ENCODE assay signal across 16 cellular contexts in genomic region chr4:84433603-84434232, GRCh38.
A peak's percentile ranks its signal among the peaks of the same experiment; 100 is the strongest.
DNase-seq lines count a peak whose midpoint lies in the region; ATAC-seq, FAIRE-seq and TF ChIP-seq lines count a peak whose summit lies in the region.
"Had no signal": no experiment of that assay in that cellular context is flagged by ENCODE, and none has a peak within 500 bp of the region (broad histone marks: within the 10 kb centered on the region; RNA-seq: fewer than 3 reads in every experiment).

No MANE protein-coding gene starts in this region.

- H3K79me1 ChIP-seq in H1 (ENCODE audit: low read depth, low read length): no peaks in the 10 kb centered on the region

- H3K23me2 ChIP-seq in H1 (ENCODE audit: low read depth, low read length): no peaks in the 10 kb centered on the region

- no peak overlapping the region for H2BK15ac ChIP-seq in H1 (ENCODE audit: low read length)

- H2AK5ac ChIP-seq in H1 (ENCODE audit: low read depth, low read length): no peak overlapping the region

- peak overlapping the region; percentile 88 for H3K27ac Mint-ChIP-seq in progenitor cell of endocrine pancreas
- H3K27ac Mint-ChIP-seq: CD8-positive, alpha-beta T cell had no signal

- no peak overlapping the region for H4K8ac ChIP-seq in H1 (ENCODE audit: extremely low read depth, insufficient read depth, low read length)

- H2AFZ ChIP-seq in H1 (ENCODE audit: low read length): no peak overlapping the region

- no peak overlapping the region for H3K9ac ChIP-seq in H1 (replicated peaks in 1 of 4; ENCODE audit: extremely low read depth in 1 of 4, low read depth in 3 of 4, low read length in 3 of 4)

- H3K23ac ChIP-seq in H1 (ENCODE audit: insufficient read length): no peak overlapping the region

- no peak for TF ChIP-seq EP300 in H1 (IDR thresholded peaks at IDR 0.05; ENCODE audit: borderline replicate concordance in 1 of 2, low read depth in 2 of 2, low read length in 2 of 2)

- no peak overlapping the region for H3K56ac ChIP-seq in H1 (replicated peaks; ENCODE audit: insufficient read length, low read depth, low read length)

- H2BK120ac ChIP-seq in H1 (replicated peaks; ENCODE audit: low read depth, low read length): no peak overlapping the region

- H3K4ac ChIP-seq in H1 (replicated peaks; ENCODE audit: insufficient read length, low read depth, low read length): no peak overlapping the region

- no peak overlapping the region for H2BK5ac ChIP-seq in H1 (ENCODE audit: low read depth, low read length)

- no peak for TF ChIP-seq CTCF in H1 (IDR thresholded peaks at IDR 0.05; ENCODE audit: control extremely low read depth in 1 of 3, insufficient read depth in 1 of 3, low read depth in 1 of 3, low read length in 3 of 3)
- TF ChIP-seq CTCF in progenitor cell of endocrine pancreas (IDR thresholded peaks at IDR 0.05; ENCODE audit: unreplicated experiment): no peak

- H3K4me1 Mint-ChIP-seq in progenitor cell of endocrine pancreas (ENCODE audit: low read depth): peaks cover 65% of the 10 kb centered on the region

- no peak overlapping the region for H3K14ac ChIP-seq in H1 (ENCODE audit: insufficient read length)

- H3K27me3 ChIP-seq in H1 (replicated peaks in 1 of 4; ENCODE audit: control insufficient read depth in 3 of 4, extremely low read depth in 1 of 4, insufficient read depth in 3 of 4, low read length in 3 of 4): no peaks in the 10 kb centered on the region
- H3K27me3 ChIP-seq: BE2C had no signal

- no peak overlapping the region for H2BK20ac ChIP-seq in H1 (ENCODE audit: low read length)

- TF ChIP-seq POLR2A in H1 (IDR thresholded peaks at IDR 0.05; ENCODE audit: control extremely low read depth in 1 of 2, low read depth in 2 of 2, low read length in 2 of 2): no peak

- peaks cover 10% of the 10 kb centered on the region for H3K36me3 Mint-ChIP-seq in progenitor cell of endocrine pancreas (ENCODE audit: insufficient read depth)
- H3K36me3 Mint-ChIP-seq: CD8-positive, alpha-beta T cell had no signal

- H4K5ac ChIP-seq in H1 (ENCODE audit: insufficient read length, low read depth, low read length): no peak overlapping the region

- no peaks in the 10 kb centered on the region for H3K36me3 ChIP-seq in H1 (ENCODE audit: control insufficient read depth in 2 of 4, insufficient read depth in 4 of 4, low read length in 3 of 4)
- H3K36me3 ChIP-seq: BE2C, HAP-1 had no signal

- H3K18ac ChIP-seq in H1 (ENCODE audit: extremely low read depth, low read length): no peak overlapping the region

- H3K27ac ChIP-seq in H1 (ENCODE audit: low read depth, low read length): no peak overlapping the region
- H3K27ac ChIP-seq: A549, C4-2B had no signal

- POLR2A ChIA-PET in H1 (lab: Charles Lee; ENCODE audit: partially characterized antibody): no interaction called here

- H3K27me3 Mint-ChIP-seq in progenitor cell of endocrine pancreas: no peaks in the 10 kb centered on the region

- no peak overlapping the region for H4K91ac ChIP-seq in H1 (replicated peaks; ENCODE audit: insufficient read length, low read length)

- H3K4me3 ChIP-seq in H1 (ENCODE audit: extremely low read depth in 1 of 4, insufficient read depth in 2 of 4, low read depth in 3 of 4, low read length in 4 of 4): no peak overlapping the region
- H3K4me3 ChIP-seq: A549, HAP-1 had no signal

- FAIRE-seq in H1 (lab: Jason Lieb, UNC): no peak
- FAIRE-seq: A549 had no signal

- no peak for ATAC-seq in GM19397 (IDR thresholded peaks at IDR 0.05; ENCODE audit: unreplicated experiment)
- ATAC-seq in GM19023 (IDR thresholded peaks at IDR 0.05; ENCODE audit: unreplicated experiment): no peak
- ATAC-seq in GM21737 (IDR thresholded peaks at IDR 0.05; ENCODE audit: unreplicated experiment): no peak
- ATAC-seq: A549; CD8-positive, alpha-beta T cell had no signal

- H3K4me3 Mint-ChIP-seq in progenitor cell of endocrine pancreas (ENCODE audit: low read depth): peak overlapping the region; percentile 59
- H3K4me3 Mint-ChIP-seq: CD8-positive, alpha-beta T cell had no signal

- peaks cover 0 to 9% (median 0%) of the 10 kb centered on the region in 4 experiments; a peak in 1 of 7 replicates for H3K4me1 ChIP-seq in H1 (replicated peaks in 1 of 4; ENCODE audit: control insufficient read depth in 3 of 4, insufficient read depth in 4 of 4, low read length in 3 of 4)
- H3K4me1 ChIP-seq: A549, BE2C, Caco-2, HAP-1 had no signal

- CTCF ChIA-PET in H1 (lab: Charles Lee; ENCODE audit: partially characterized antibody): interaction anchor here (0.9 to 3.0 kb wide), 5 partner anchors 13 to 49 kb away, joined by 3 to 18 read pairs (median 3); no protein-coding TSS in a partner anchor

- no peaks in the 10 kb centered on the region for H3K9me3 ChIP-seq in H1 (ENCODE audit: insufficient read depth in 2 of 2, low read depth in 1 of 2, low read length in 1 of 2)
- H3K9me3 ChIP-seq: A549, BE2C, Caco-2, HAP-1 had no signal

- H2BK12ac ChIP-seq in H1 (ENCODE audit: low read depth, low read length): no peak overlapping the region

- DNase-seq in NCI-H1105 treated with DMSO at 0.1 percent for 48 hours (lab: John Stamatoyannopoulos, UW) (peak; percentile 69), NCI-H526 treated with DMSO at 0.1 percent for 48 hours (lab: John Stamatoyannopoulos, UW) (peak; percentile 60), H1 (ENCODE audit: low read depth in 1 of 2, low spot score in 2 of 2) (no peak), progenitor cell of endocrine pancreas (ENCODE audit: low spot score, unreplicated experiment) (no peak)
- DNase-seq: BE2C; Caco-2; CD8-positive, alpha-beta T cell; DND-41; GF-D8; GOT3 had no signal

- no peaks in the 10 kb centered on the region for H3K79me2 ChIP-seq in H1 (ENCODE audit: control insufficient read depth in 1 of 2, insufficient read depth in 2 of 2, low read length in 2 of 2)

- H3K9me3 Mint-ChIP-seq in progenitor cell of endocrine pancreas (ENCODE audit: low read depth): peaks cover 12% of the 10 kb centered on the region
- H3K9me3 Mint-ChIP-seq: CD8-positive, alpha-beta T cell had no signal

- no peak for TF ChIP-seq RAD21 in H1 (IDR thresholded peaks at IDR 0.05 in 1 of 2, conservative IDR thresholded peaks at IDR 0.05 in 1 of 2; ENCODE audit: low read depth in 2 of 2, low read length in 2 of 2)

- 57% methylated on average over 7 of the region's 7 CpGs; no CpG with 5 or more reads in 1 of the 2 experiments for WGBS in H1 (ENCODE audit: extremely low coverage in 1 of 2, insufficient coverage in 1 of 2, insufficient read length in 1 of 2, insufficient replicate concordance in 2 of 2, low coverage in 1 of 2, low lambda C conversion rate in 2 of 2, missing lambda C conversion rate in 1 of 2), 2 experiments

- no peaks in the 10 kb centered on the region for H4K20me1 ChIP-seq in H1 (replicated peaks in 1 of 2; ENCODE audit: control insufficient read depth in 1 of 2, insufficient read depth in 2 of 2, low read length in 2 of 2)

- no peak overlapping the region for H3K4me2 ChIP-seq in H1 (ENCODE audit: insufficient read depth in 1 of 2, low read depth in 2 of 2, low read length in 2 of 2)
- H3K4me2 ChIP-seq: A549 had no signal

TF ChIP-seq in H1, 55 proteins besides CTCF, POLR2A, EP300 and RAD21 (continues in another document):
- TF ChIP-seq EZH2 (IDR thresholded peaks at IDR 0.05; ENCODE audit: low read depth, low read length, severe bottlenecking) (no peak), E2F6 (IDR thresholded peaks at IDR 0.05) (peak; percentile 53; the same call in 1 of the 2 replicates), MAX (IDR thresholded peaks at IDR 0.05) (peak; percentile 43; the same call in 1 of the 2 replicates), TCF12 (IDR thresholded peaks at IDR 0.05; ENCODE audit: low read depth, low read length) (no peak)

Comparison
In these comparisons a context has a peak if more than half of its experiments do, and no peak if none do; other contexts are left out.
1. DNase-seq: peak in NCI-H1105 treated with DMSO at 0.1 percent for 48 hours (single experiment) and NCI-H526 treated with DMSO at 0.1 percent for 48 hours (single experiment); none in H1 (0 of 2) and progenitor cell of endocrine pancreas (single experiment).